Comparison of ENCODE assay signal across 22 cellular contexts in the genomic region with DNA sequence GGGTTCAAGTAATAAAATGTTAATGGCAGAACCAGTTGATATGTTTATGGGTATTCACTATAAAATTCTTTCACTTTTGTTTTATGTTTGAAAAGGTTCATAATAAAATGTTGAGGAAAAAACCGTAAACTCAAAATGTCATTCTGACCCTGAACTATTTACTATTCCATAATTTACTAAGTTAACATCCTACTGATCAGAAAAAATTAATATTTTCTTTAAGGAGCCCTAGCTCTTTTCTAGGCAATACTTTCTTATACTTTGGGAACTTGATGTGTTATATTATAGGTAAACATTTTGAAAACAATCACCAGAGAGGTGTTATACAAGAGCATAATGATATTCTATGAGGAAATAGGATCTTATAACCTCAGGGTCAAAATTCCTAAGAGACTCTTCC.
DNase-seq lines count a peak whose midpoint lies in the region; ATAC-seq, FAIRE-seq and TF ChIP-seq lines count a peak whose summit lies in the region.
"Had no signal": no experiment of that assay in that cellular context is flagged by ENCODE, and none has a peak within 500 bp of the region (broad histone marks: within the 10 kb centered on the region; RNA-seq: fewer than 3 reads in every experiment).

No MANE protein-coding gene starts in this region.

- TF ChIP-seq EP300 in transverse colon (IDR thresholded peaks at IDR 0.05; ENCODE audit: low read depth) = no peak

- no peak for TF ChIP-seq CTCF in Panc1 (IDR thresholded peaks at IDR 0.05)
- TF ChIP-seq CTCF in endothelial cell of umbilical vein (IDR thresholded peaks at IDR 0.05; ENCODE audit: extremely low read depth in 1 of 2, insufficient read depth in 1 of 2, low read depth in 1 of 2, low read length in 2 of 2) = no peak
- no peak for TF ChIP-seq CTCF in prostate gland (IDR thresholded peaks at IDR 0.05)
- no peak for TF ChIP-seq CTCF in transverse colon (IDR thresholded peaks at IDR 0.05)
- TF ChIP-seq CTCF in GM10248 (IDR thresholded peaks at IDR 0.05; ENCODE audit: control extremely low read depth, extremely low read depth, low read depth, missing control alignments) = no peak

- H3K9me1 ChIP-seq in endothelial cell of umbilical vein (replicated peaks; ENCODE audit: control insufficient read depth, extremely low read depth, insufficient read depth, low read length) = no peaks in the 10 kb centered on the region

- dilution Hi-C loops in endothelial cell of umbilical vein (cut with MboI; ENCODE audit: extremely low pct_ligation_motif_present, low sequenced_read_pairs) = no loop called here

- no peak for TF ChIP-seq POLR2A in endothelial cell of umbilical vein (IDR thresholded peaks at IDR 0.05; ENCODE audit: low read depth, low read length)
- TF ChIP-seq POLR2A in prostate gland (IDR thresholded peaks at IDR 0.05) = no peak
- TF ChIP-seq POLR2A in transverse colon (IDR thresholded peaks at IDR 0.05) = no peak

- H3K9ac ChIP-seq in endothelial cell of umbilical vein (replicated peaks; ENCODE audit: extremely low read depth, insufficient read depth, low read length) = no peak overlapping the region
- H3K9ac ChIP-seq: BLaER1 treated with 17β-estradiol and CSF1 and Interleukin-3, amounts not matched to agents 10 nM and 100 nM had no signal

- no peaks in the 10 kb centered on the region for H3K27me3 ChIP-seq in Panc1 (ENCODE audit: control insufficient read depth, insufficient read depth, low read length)
- H3K27me3 ChIP-seq in endothelial cell of umbilical vein (ENCODE audit: control insufficient read depth in 2 of 2, insufficient read depth in 2 of 2, low read length in 2 of 2) = no peaks in the 10 kb centered on the region
- no peaks in the 10 kb centered on the region for H3K27me3 ChIP-seq in prostate gland (replicated peaks; ENCODE audit: insufficient read depth)
- H3K27me3 ChIP-seq in transverse colon = no peaks in the 10 kb centered on the region
- H3K27me3 ChIP-seq in HAP-1 (ENCODE audit: low read depth) = no peaks in the 10 kb centered on the region
- H3K27me3 ChIP-seq: BLaER1 treated with 17β-estradiol and CSF1 and Interleukin-3, amounts not matched to agents 10 nM and 100 nM; heart right ventricle had no signal

- CTCF ChIA-PET in Panc1 (lab: Charles Lee) = no interaction called here
- CTCF ChIA-PET in endothelial cell of umbilical vein (lab: Charles Lee) = interaction anchor here (0.6 to 2.6 kb wide), 12 partner anchors 14 to 524 kb away, joined by 3 to 17 read pairs (median 5); a partner anchor contains a TSS
- CTCF ChIA-PET in GM10248 (lab: Yijun Ruan, JAX) = interaction anchor here (1.0 to 2.8 kb wide), 6 partner anchors 10 to 488 kb away, joined by 3 to 11 read pairs (median 5); no protein-coding TSS in a partner anchor

- intact Hi-C loops in Panc1 (cut with micrococcal nuclease; ENCODE audit: unreplicated experiment) = loop anchor here (10.0 kb wide), 1 partner anchor 203 kb away; no protein-coding TSS in a partner anchor
- intact Hi-C loops in endothelial cell of umbilical vein (cut with micrococcal nuclease) = loop anchor here (2.0 to 5.0 kb wide), 3 partner anchors 141 to 516 kb away; no protein-coding TSS in a partner anchor
- intact Hi-C loops in prostate gland (cut with DNase I) = no loop called here
- intact Hi-C loops in transverse colon (cut with DNase I; ENCODE audit: low total_unique reads) = no loop called here

- DNase-seq in Panc1 (ENCODE audit: low read depth, low spot score) (no peak), endothelial cell of umbilical vein (ENCODE audit: low read depth, low spot score) (no peak), prostate gland (ENCODE audit: low spot score) (no peak), transverse colon (no peak), NCI-H2171 (lab: John Stamatoyannopoulos, UW) (no peak), GM10248 (ENCODE audit: extremely low spot score) (no peak), HAP-1 (ENCODE audit: low spot score in 2 of 2) (no peak)
- DNase-seq: activated CD4-positive, alpha-beta T cell treated with anti-CD3 and anti-CD28 coated beads, Interleukin-2, amount 50 U/mL, for 4 hours; activated gamma-delta T cell treated with Interleukin-2 at 50 U/mL for 16 hours; activated T-cell treated with anti-CD3 and anti-CD28 coated beads, Interleukin-2, amount 50 U/mL, for 48 hours; central memory CD4-positive, alpha-beta T cell; MV-4-11; NCI-H1436; occipital lobe; T-cell had no signal

- H3K27ac ChIP-seq in Panc1 (ENCODE audit: low read length) (peak overlapping the region; percentile 87), endothelial cell of umbilical vein (ENCODE audit: insufficient read depth, low read depth, low read length) (peak overlapping the region; percentile 85), prostate gland (peak overlapping the region; percentile 13 to 57), transverse colon (peak overlapping the region; percentile 45 to 75 (median 58))

- no peak for ATAC-seq in Panc1
- ATAC-seq: activated CD4-positive, CD25-positive, alpha-beta regulatory T cell treated with anti-CD3 and anti-CD28 coated beads, Interleukin-2, amount 50 U/mL, for 24 hours; natural killer cell treated with Interleukin-12 subunit alpha and Interleukin-12 subunit beta and Interleukin-15 and Interleukin-18, amount 100 ng/mL, for 72 hours; stimulated activated memory B cell treated with anti-CD40 and anti-IgM and Interleukin-4, amounts not matched to agents 10 μg/mL and 1 μg/mL and 100 μg/mL, for 72 hours; T-cell had no signal

- in situ Hi-C loops in Panc1 (cut with HindIII; ENCODE audit: low pct_unique_long_range_greater_than_20kb, low sequenced_read_pairs) = no loop called here
- in situ Hi-C loops in transverse colon (cut with MboI; ENCODE audit: low pct_ligation_motif_present in 1 of 4, low pct_unique_long_range_greater_than_20kb in 1 of 4, low sequenced_read_pairs in 3 of 4) = no loop called here
- in situ Hi-C loops in HAP-1 (cut with MboI; ENCODE audit: low sequenced_read_pairs) = no loop called here

- no peaks in the 10 kb centered on the region for H4K20me1 ChIP-seq in endothelial cell of umbilical vein (replicated peaks; ENCODE audit: control insufficient read depth, extremely low read depth, insufficient read depth, low read length)
- H4K20me1 ChIP-seq: BLaER1 treated with 17β-estradiol and CSF1 and Interleukin-3, amounts not matched to agents 10 nM and 100 nM had no signal

- POLR2A ChIA-PET in Panc1 (lab: Charles Lee) = interaction anchor here (0.7 kb wide), 1 partner anchor 93 kb away, joined by 4 read pairs; no protein-coding TSS in a partner anchor
- POLR2A ChIA-PET in endothelial cell of umbilical vein (lab: Charles Lee) = interaction anchor here (0.7 to 2.1 kb wide), 4 partner anchors 37 to 359 kb away, joined by 3 to 17 read pairs (median 3); a partner anchor contains a TSS
- POLR2A ChIA-PET in GM10248 (lab: Yijun Ruan, JAX) = interaction anchor here (0.7 kb wide), 1 partner anchor 19 kb away, joined by 6 read pairs; no protein-coding TSS in a partner anchor

- FAIRE-seq in endothelial cell of umbilical vein (lab: Jason Lieb, UNC) = no peak
- FAIRE-seq: frontal cortex, GM12891 had no signal

- no peaks in the 10 kb centered on the region for H3K36me3 ChIP-seq in Panc1 (ENCODE audit: control insufficient read depth, insufficient read depth, low read length)
- no peaks in the 10 kb centered on the region for H3K36me3 ChIP-seq in endothelial cell of umbilical vein (ENCODE audit: control insufficient read depth in 2 of 2, extremely low read depth in 1 of 2, insufficient read depth in 2 of 2, low read length in 2 of 2)
- H3K36me3 ChIP-seq in prostate gland = no peaks in the 10 kb centered on the region
- H3K36me3 ChIP-seq in transverse colon = no peaks in the 10 kb centered on the region
- no peaks in the 10 kb centered on the region for H3K36me3 ChIP-seq in HAP-1 (replicated peaks)
- H3K36me3 ChIP-seq: heart right ventricle had no signal

- peak overlapping the region; percentile 17 for H3K4me2 ChIP-seq in endothelial cell of umbilical vein (ENCODE audit: insufficient read depth, low read length)

- 8% methylated on average over 1 of the region's 1 CpG for WGBS in prostate gland
- WGBS in transverse colon (ENCODE audit: low coverage in 1 of 2), 2 donors = 0 to 37% methylated on average over 1 of the region's 1 CpG

- H2AFZ ChIP-seq in endothelial cell of umbilical vein (ENCODE audit: low read depth, low read length) = no peak overlapping the region

- no peak overlapping the region for H3K4me3 ChIP-seq in Panc1 (ENCODE audit: low read depth in 2 of 2, low read length in 2 of 2)
- H3K4me3 ChIP-seq in endothelial cell of umbilical vein (replicated peaks in 1 of 3; ENCODE audit: insufficient read depth in 1 of 3, low read depth in 1 of 3, low read length in 3 of 3) = no peak overlapping the region
- no peak overlapping the region for H3K4me3 ChIP-seq in prostate gland
- H3K4me3 ChIP-seq in transverse colon = no peak overlapping the region
- H3K4me3 ChIP-seq in HAP-1 = no peak overlapping the region
- H3K4me3 ChIP-seq: BLaER1 treated with 17β-estradiol and CSF1 and Interleukin-3, amounts not matched to agents 10 nM and 100 nM; heart right ventricle had no signal

- H3K79me2 ChIP-seq in endothelial cell of umbilical vein (ENCODE audit: control insufficient read depth, insufficient read depth, low read length) = no peaks in the 10 kb centered on the region

- BruUV-seq in Panc1 (replicated peaks; lab: Mats Ljungman, UMichigan) = no TSS peak
- no TSS peak for BruUV-seq in endothelial cell of umbilical vein (replicated peaks; lab: Mats Ljungman, UMichigan)

- H3K4me1 ChIP-seq in Panc1 (ENCODE audit: control insufficient read depth, insufficient read depth, low read length) (peaks cover 19% of the 10 kb centered on the region), endothelial cell of umbilical vein (ENCODE audit: control insufficient read depth, extremely low read depth, insufficient read depth, low read length) (peaks cover 28% of the 10 kb centered on the region), prostate gland (replicated peaks) (no peaks in the 10 kb centered on the region), transverse colon (peaks cover 10 to 27% (median 14%) of the 10 kb centered on the region in 4 donors), HAP-1 (no peaks in the 10 kb centered on the region)

- H3K9me3 ChIP-seq in Panc1 (ENCODE audit: control insufficient read depth, insufficient read depth, low read depth, low read length) = no peaks in the 10 kb centered on the region
- H3K9me3 ChIP-seq in endothelial cell of umbilical vein (replicated peaks; ENCODE audit: control insufficient read depth, insufficient read depth, low read length) = no peaks in the 10 kb centered on the region
- H3K9me3 ChIP-seq in prostate gland = no peaks in the 10 kb centered on the region
- H3K9me3 ChIP-seq in transverse colon = peaks cover 3 to 7% of the 10 kb centered on the region in 2 donors
- no peaks in the 10 kb centered on the region for H3K9me3 ChIP-seq in HAP-1

TF ChIP-seq in endothelial cell of umbilical vein, 7 proteins besides CTCF, POLR2A, EP300 and RAD21 (continues in another document):
- TF ChIP-seq, protein P1, sequence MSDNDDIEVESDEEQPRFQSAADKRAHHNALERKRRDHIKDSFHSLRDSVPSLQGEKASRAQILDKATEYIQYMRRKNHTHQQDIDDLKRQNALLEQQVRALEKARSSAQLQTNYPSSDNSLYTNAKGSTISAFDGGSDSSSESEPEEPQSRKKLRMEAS (IDR thresholded peaks at IDR 0.05; ENCODE audit: insufficient read depth, insufficient read length) = no peak
- TF ChIP-seq POLR2AphosphoS5 (IDR thresholded peaks at IDR 0.05; ENCODE audit: insufficient read depth, low read depth, low read length) = no peak
- no peak for TF ChIP-seq MYC (IDR thresholded peaks at IDR 0.05; ENCODE audit: low read depth, low read length)

Comparison
In these comparisons a context has a peak if more than half of its experiments do, and no peak if none do; other contexts are left out.
1. H3K27ac ChIP-seq: peak in every context shown above with its lines; median percentile 87 in Panc1; 85 in endothelial cell of umbilical vein; 58 in transverse colon; 35 in prostate gland.
2. intact Hi-C loops: an anchor here in Panc1 (10.0 kb wide) and endothelial cell of umbilical vein (2.0 to 5.0 kb wide); none called in prostate gland and transverse colon.